ENCODE assay signal across 8 cellular contexts in genomic region chr12:121400332-121401139, GRCh38. TPM values are rescaled to one million over a fixed set of nuclear protein-coding genes. Genes with fewer than 3 reads are reported as not detected.
DNase-seq lines count a peak whose midpoint lies in the region; ATAC-seq and TF ChIP-seq lines count a peak whose summit lies in the region.

No MANE protein-coding gene starts in this region.

- no peak for TF ChIP-seq EP300 in esophagus muscularis mucosa (IDR thresholded peaks at IDR 0.05)

- H3K9me3 ChIP-seq in A673 (ENCODE audit: low read depth, low read length, poor library complexity, severe bottlenecking) (no peaks in the 10 kb centered on the region), esophagus muscularis mucosa (no peaks in the 10 kb centered on the region)
- no peaks in the 10 kb centered on the region for H3K9me3 ChIP-seq in naive thymus-derived CD4-positive, alpha-beta T cell (ENCODE audit: control insufficient read depth in 2 of 3, low read length in 3 of 3)

- DNase-seq in A673 (ENCODE audit: low spot score) (peak; percentile 50), NCI-H524 treated with DMSO at 0.1 percent for 48 hours (lab: John Stamatoyannopoulos, UW) (peak; percentile 6), activated T-cell treated with anti-CD3 and anti-CD28 coated beads for 1 hour (ENCODE audit: low read depth) (peak; percentile 47), esophagus muscularis mucosa (ENCODE audit: extremely low spot score) (no peak)
- DNase-seq in naive thymus-derived CD4-positive, alpha-beta T cell = peak in 7 of 9 donors; percentile 45 to 76 (median 65)
- DNase-seq in stimulated activated naive CD4-positive, alpha-beta T cell (lab: John Stamatoyannopoulos, UW) = peak; percentile 35 to 84 (median 70)

- intact Hi-C loops in A673 (cut with micrococcal nuclease; ENCODE audit: unreplicated experiment) = loop anchor here (5.0 kb wide), 1 partner anchor 48 kb away; the partner anchor contains the start of gene ANAPC5
- intact Hi-C loops in esophagus muscularis mucosa (cut with DNase I) = loop anchor here (5.0 kb wide), 1 partner anchor 48 kb away; the partner anchor contains the start of gene ANAPC5
- intact Hi-C loops in naive thymus-derived CD4-positive, alpha-beta T cell (cut with micrococcal nuclease) = loop anchor here (1.0 to 5.0 kb wide), 15 partner anchors 9 to 963 kb away; partner anchors contain the start of genes ANAPC5 (in 2 of the 2), CAMKK2 (in 1 of the 2), COX6A1 (in 1 of the 2) and MLEC (in 1 of the 2)

- peaks cover 33 to 56% (median 44%) of the 10 kb centered on the region in 7 donors for H3K4me1 Mint-ChIP-seq in naive thymus-derived CD4-positive, alpha-beta T cell

- H3K4me1 ChIP-seq in A673 (ENCODE audit: insufficient read depth, low read length, poor library complexity, severe bottlenecking) = peaks cover 23% of the 10 kb centered on the region
- H3K4me1 ChIP-seq in esophagus muscularis mucosa = peaks cover 16 to 48% (median 43%) of the 10 kb centered on the region in 4 donors
- H3K4me1 ChIP-seq in naive thymus-derived CD4-positive, alpha-beta T cell (ENCODE audit: control insufficient read depth in 2 of 2, insufficient read depth in 2 of 2, low read length in 2 of 2) = peaks cover 25 to 26% of the 10 kb centered on the region in 2 donors

- H3K27me3 Mint-ChIP-seq in naive thymus-derived CD4-positive, alpha-beta T cell = no peaks in the 10 kb centered on the region

- peaks cover 0 to 10% (median 4%) of the 10 kb centered on the region in 5 donors for H3K36me3 Mint-ChIP-seq in naive thymus-derived CD4-positive, alpha-beta T cell

- peak overlapping the region; percentile 89 for H3K27ac ChIP-seq in A673 (ENCODE audit: low read depth, low read length, poor library complexity, severe bottlenecking)
- H3K27ac ChIP-seq in esophagus muscularis mucosa (replicated peaks in 1 of 4) = peak overlapping the region; percentile 93 to 97 (median 95)
- H3K27ac ChIP-seq in naive thymus-derived CD4-positive, alpha-beta T cell (ENCODE audit: low read depth, low read length) = peak overlapping the region; percentile 91

- ATAC-seq in GM18861 (IDR thresholded peaks at IDR 0.05; ENCODE audit: unreplicated experiment) (peak; percentile 41), HG03060 (IDR thresholded peaks at IDR 0.05; ENCODE audit: low read depth, unreplicated experiment) (peak; percentile 35)
- ATAC-seq in naive thymus-derived CD4-positive, alpha-beta T cell = peak; percentile 47

- peak overlapping the region; percentile 89 to 99 (median 94) for H3K4me3 Mint-ChIP-seq in naive thymus-derived CD4-positive, alpha-beta T cell

- H3K27me3 ChIP-seq in A673 (replicated peaks; ENCODE audit: insufficient read depth, low read depth, low read length, poor library complexity) (no peaks in the 10 kb centered on the region), esophagus muscularis mucosa (no peaks in the 10 kb centered on the region)
- H3K27me3 ChIP-seq in naive thymus-derived CD4-positive, alpha-beta T cell (ENCODE audit: control insufficient read depth in 2 of 2, insufficient read depth in 2 of 2, low read length in 2 of 2) = no peaks in the 10 kb centered on the region

- no TSS peak for BruUV-seq in A673 (replicated peaks; lab: Mats Ljungman, UMichigan)

- H3K9me3 Mint-ChIP-seq in naive thymus-derived CD4-positive, alpha-beta T cell = peaks cover 0 to 1% (median 0%) of the 10 kb centered on the region in 11 donors

- TF ChIP-seq CTCF in A673 (conservative IDR thresholded peaks at IDR 0.05; ENCODE audit: low read depth, low read length) = no peak
- TF ChIP-seq CTCF in esophagus muscularis mucosa (IDR thresholded peaks at IDR 0.05) = peak in 1 of 3 experiments; percentile 5

- H3K4me3 ChIP-seq in A673 (ENCODE audit: low read depth, low read length, poor library complexity, severe bottlenecking) (peak overlapping the region; percentile 88), esophagus muscularis mucosa (peak overlapping the region; percentile 86 to 93 (median 92))
- peak overlapping the region; percentile 93 for H3K4me3 ChIP-seq in naive thymus-derived CD4-positive, alpha-beta T cell (ENCODE audit: low read length)

- H3K36me3 ChIP-seq in A673 (ENCODE audit: insufficient read depth, low read length, poor library complexity, severe bottlenecking) (peaks cover 11% of the 10 kb centered on the region), esophagus muscularis mucosa (peaks cover 0 to 12% (median 5%) of the 10 kb centered on the region in 4 donors)
- peaks cover 8 to 20% (median 8%) of the 10 kb centered on the region in 3 experiments for H3K36me3 ChIP-seq in naive thymus-derived CD4-positive, alpha-beta T cell (ENCODE audit: control insufficient read depth in 2 of 3, insufficient read depth in 3 of 3, low read length in 3 of 3)

- no peak for TF ChIP-seq POLR2A in esophagus muscularis mucosa (IDR thresholded peaks at IDR 0.05; ENCODE audit: low read depth)

- CTCF ChIA-PET in A673 (lab: Charles Lee) = interaction anchor here (0.5 to 0.6 kb wide), 2 partner anchors 41 to 48 kb away, joined by 3 to 4 read pairs; no protein-coding TSS in a partner anchor
- CTCF ChIA-PET in naive thymus-derived CD4-positive, alpha-beta T cell (lab: Charles Lee) = interaction anchor here (0.6 to 1.1 kb wide), 5 partner anchors 13 to 97 kb away, joined by 3 to 5 read pairs (median 3); no protein-coding TSS in a partner anchor

- H3K27ac Mint-ChIP-seq in naive thymus-derived CD4-positive, alpha-beta T cell = peak overlapping the region; percentile 91 to 97 (median 94)

- POLR2A ChIA-PET in A673 (lab: Charles Lee; ENCODE audit: low non-redundant PET) = no interaction called here
- POLR2A ChIA-PET in naive thymus-derived CD4-positive, alpha-beta T cell (lab: Charles Lee) = interaction anchor here (0.5 to 4.3 kb wide), 25 partner anchors 8 to 1499 kb away, joined by 3 to 45 read pairs (median 3); partner anchors contain the start of genes ANAPC5, CAMKK2, DIABLO and UNC119B

- WGBS in esophagus muscularis mucosa = 2% methylated on average over 18 of the region's 48 CpGs

RNA-seq across cellular contexts. Expression of gene RNF34, which starts 0.6 kb away (rescaled TPM):
- total RNA-seq in A673 (2021) (54.6 and 60.6 TPM in 2 replicates), esophagus muscularis mucosa (10 to 100 TPM; 39.6 to 69.9 (median 46.6) TPM)
- 10 to 100 TPM; 61.1 to 98.4 (median 81.7) TPM for total RNA-seq in naive thymus-derived CD4-positive, alpha-beta T cell
- polyA plus RNA-seq in naive thymus-derived CD4-positive, alpha-beta T cell = 10 to 100 TPM; 42.5 to 74.4 TPM

RNA-seq across cellular contexts. Expression of gene ANAPC5, which starts 48.3 kb away (rescaled TPM):
- total RNA-seq in A673 (2021) = 142 and 145 TPM in 2 replicates
- 10 to 100 TPM; 70.9 to 81.8 (median 75.5) TPM for total RNA-seq in esophagus muscularis mucosa
- 100 to 1,000 TPM; 114 to 148 (median 141) TPM for total RNA-seq in naive thymus-derived CD4-positive, alpha-beta T cell
- polyA plus RNA-seq in naive thymus-derived CD4-positive, alpha-beta T cell = 100 to 1,000 TPM in 1 of 2 donors, 10 to 100 TPM in 1; 88.1 to 172 TPM
